Comparison of ENCODE assay signal across 32 cellular contexts in the genomic region with DNA sequence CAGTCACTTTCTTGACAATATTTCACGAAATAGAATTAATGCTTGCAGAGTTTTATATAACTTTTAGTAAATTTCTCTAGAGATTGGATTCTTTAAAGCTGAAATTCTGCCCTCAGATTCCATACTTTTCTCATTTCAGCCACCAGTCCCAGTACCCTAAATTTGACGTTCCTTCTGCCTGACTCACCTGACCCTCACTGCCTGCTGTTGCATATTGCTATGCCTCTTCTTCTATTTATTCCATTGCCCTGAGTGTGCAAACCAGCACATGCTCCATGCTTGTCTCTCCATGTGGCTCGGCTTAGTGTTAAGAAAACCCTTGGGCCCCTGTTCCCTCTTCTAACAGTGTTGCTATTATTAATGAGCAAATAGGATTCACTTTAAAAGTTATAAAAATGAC.
DNase-seq lines count a peak whose midpoint lies in the region; ATAC-seq, FAIRE-seq and TF ChIP-seq lines count a peak whose summit lies in the region.
"Had no signal": no experiment of that assay in that cellular context is flagged by ENCODE, and none has a peak within 500 bp of the region (broad histone marks: within the 10 kb centered on the region; RNA-seq: fewer than 3 reads in every experiment).

No MANE protein-coding gene starts in this region.

- no peak for TF ChIP-seq POLR2A in H54 (IDR thresholded peaks at IDR 0.05; ENCODE audit: low read depth, low read length)

- H3K4me3 Mint-ChIP-seq in CD8-positive, alpha-beta T cell: no peak overlapping the region
- H3K4me3 Mint-ChIP-seq: activated CD4-positive, alpha-beta memory T cell treated with anti-CD3 and anti-CD28 coated beads, Interleukin-2, amount 10 ng/mL, durations not matched to agents 7 days and 5 days; activated naive CD4-positive, alpha-beta T cell treated with anti-CD3 and anti-CD28 coated beads, Interleukin-2, amount 10 ng/mL, durations not matched to agents 7 days and 5 days; activated T-helper 1 cell treated with anti-CD3 and anti-CD28 coated beads, Interleukin-12 subunit alpha, Interleukin-12 subunit beta, Interleukin-2, Interleukin-4 antibody, amounts not matched to agents 30 ng/mL and 10 ng/mL and 1 ng/mL, durations not matched to agents 14 hours and 24 hours and 36 hours; brain; CD14-positive monocyte; mesothelial cell of epicardium had no signal

- CTCF ChIA-PET in CD8-positive, alpha-beta T cell (lab: Charles Lee): no interaction called here

- H2AFZ ChIP-seq in SU-DHL-6 (ENCODE audit: low read depth, low read length, severe bottlenecking): peak overlapping the region; percentile 62

- H3K27me3 ChIP-seq in SU-DHL-6 (ENCODE audit: low read length): no peaks in the 10 kb centered on the region
- H3K27me3 ChIP-seq in CD8-positive, alpha-beta T cell (ENCODE audit: insufficient read depth, low read length): no peaks in the 10 kb centered on the region
- H3K27me3 ChIP-seq: adrenal gland, dorsolateral prefrontal cortex, MG63, right atrium auricular region, tibial artery had no signal

- H3K9ac ChIP-seq in SU-DHL-6 (ENCODE audit: low read length): no peak overlapping the region

- intact Hi-C loops in CD8-positive, alpha-beta T cell (cut with DNase I, micrococcal nuclease): no loop called here

- DNase-seq in H54 (ENCODE audit: insufficient read length, low spot score) (peak; percentile 2), fibroblast of the aortic adventitia (ENCODE audit: low read depth) (peak; percentile 6), NCI-H2081 treated with DMSO at 0.1 percent for 48 hours (lab: John Stamatoyannopoulos, UW) (no peak), NCI-H1092 (lab: John Stamatoyannopoulos, UW) (no peak)
- DNase-seq in CD8-positive, alpha-beta T cell: no peak
- DNase-seq: activated CD4-positive, alpha-beta memory T cell treated with anti-CD3 and anti-CD28 coated beads, Interleukin-2, amount 10 ng/mL, durations not matched to agents 7 days and 5 days; activated CD8-positive, alpha-beta memory T cell treated with anti-CD3 and anti-CD28 coated beads, Interleukin-2, amount 50 U/mL, for 4 hours; activated naive CD4-positive, alpha-beta T cell treated with anti-CD3 and anti-CD28 coated beads, Interleukin-2, amount 10 ng/mL, durations not matched to agents 7 days and 5 days; adrenal gland; cerebellar nuclear complex; DMS79; dorsolateral prefrontal cortex; left ventricle myocardium superior; MG63; NCI-H1930; NCI-H524; posterior cingulate gyrus; Right ventricle myocardium superior; stimulated activated CD4-positive, alpha-beta T cell treated with anti-CD3 and anti-CD28 coated beads, Interleukin-12 subunit alpha, Interleukin-12 subunit beta, amount 100 ng/mL, for 4 hours; stimulated activated CD4-positive, alpha-beta T cell treated with anti-CD3 and anti-CD28 coated beads, Interleukin-4, amount 100 ng/mL, for 1 hour; T-helper 2 cell; tibial artery had no signal

- H3K36me3 Mint-ChIP-seq in CD8-positive, alpha-beta T cell: no peaks in the 10 kb centered on the region
- H3K36me3 Mint-ChIP-seq: activated naive CD4-positive, alpha-beta T cell treated with anti-CD3 and anti-CD28 coated beads, Interleukin-2, amount 10 ng/mL, durations not matched to agents 7 days and 5 days; brain; CD14-positive monocyte; mesothelial cell of epicardium had no signal

- POLR2A ChIA-PET in CD8-positive, alpha-beta T cell (lab: Charles Lee): no interaction called here

- no peaks in the 10 kb centered on the region for H3K9me2 ChIP-seq in SU-DHL-6 (replicated peaks; ENCODE audit: insufficient read depth, low read length)

- H3K4me2 ChIP-seq in SU-DHL-6 (ENCODE audit: low read depth, low read length, poor library complexity, severe bottlenecking): no peak overlapping the region

- H3K4me1 Mint-ChIP-seq in CD8-positive, alpha-beta T cell (ENCODE audit: low read depth): no peaks in the 10 kb centered on the region
- H3K4me1 Mint-ChIP-seq: activated CD4-positive, alpha-beta memory T cell treated with anti-CD3 and anti-CD28 coated beads, Interleukin-2, amount 10 ng/mL, durations not matched to agents 7 days and 5 days; activated naive CD4-positive, alpha-beta T cell treated with anti-CD3 and anti-CD28 coated beads, Interleukin-2, amount 10 ng/mL, durations not matched to agents 7 days and 5 days; brain; CD14-positive monocyte had no signal

- no peak overlapping the region for H3K27ac ChIP-seq in SU-DHL-6 (ENCODE audit: low read depth, low read length)
- H3K27ac ChIP-seq in CD8-positive, alpha-beta T cell (ENCODE audit: low read depth, low read length): no peak overlapping the region
- H3K27ac ChIP-seq: adrenal gland, dorsolateral prefrontal cortex, right atrium auricular region, tibial artery had no signal

- ATAC-seq in CD8-positive, alpha-beta T cell: no peak
- ATAC-seq in HG03457 (IDR thresholded peaks at IDR 0.05; ENCODE audit: unreplicated experiment): no peak
- ATAC-seq: activated CD4-positive, CD25-positive, alpha-beta regulatory T cell treated with anti-CD3 and anti-CD28 coated beads, Interleukin-2, amount 50 U/mL, for 24 hours; left ventricle myocardium superior had no signal

- H3K9me3 ChIP-seq in SU-DHL-6 (ENCODE audit: insufficient read depth, low read length): no peaks in the 10 kb centered on the region
- H3K9me3 ChIP-seq in CD8-positive, alpha-beta T cell (ENCODE audit: low read length): no peaks in the 10 kb centered on the region
- H3K9me3 ChIP-seq: adrenal gland, MG63, right atrium auricular region, tibial artery had no signal

- H3K4me3 ChIP-seq in SU-DHL-6 (ENCODE audit: insufficient read depth, low read length, poor library complexity, severe bottlenecking) (no peak overlapping the region), fibroblast of the aortic adventitia (ENCODE audit: low read depth, low read length) (no peak overlapping the region)
- no peak overlapping the region for H3K4me3 ChIP-seq in CD8-positive, alpha-beta T cell (ENCODE audit: low read depth, low read length)
- H3K4me3 ChIP-seq: adrenal gland, dorsolateral prefrontal cortex, MG63, right atrium auricular region, tibial artery had no signal

- no peak for FAIRE-seq in H54 (lab: Jason Lieb, UNC)
- FAIRE-seq: endometrium, islet of Langerhans had no signal

- H3K36me3 ChIP-seq in SU-DHL-6 (ENCODE audit: low read length): no peaks in the 10 kb centered on the region
- H3K36me3 ChIP-seq in CD8-positive, alpha-beta T cell (ENCODE audit: insufficient read depth, low read length): no peaks in the 10 kb centered on the region
- H3K36me3 ChIP-seq: adrenal gland, MG63, right atrium auricular region, tibial artery had no signal

- H3K27ac Mint-ChIP-seq in CD8-positive, alpha-beta T cell: no peak overlapping the region
- H3K27ac Mint-ChIP-seq: activated CD4-positive, alpha-beta memory T cell treated with anti-CD3 and anti-CD28 coated beads, Interleukin-2, amount 10 ng/mL, durations not matched to agents 7 days and 5 days; activated naive CD4-positive, alpha-beta T cell treated with anti-CD3 and anti-CD28 coated beads, Interleukin-2, amount 10 ng/mL, durations not matched to agents 7 days and 5 days; activated T-helper 1 cell treated with anti-CD3 and anti-CD28 coated beads, Interleukin-12 subunit alpha, Interleukin-12 subunit beta, Interleukin-2, Interleukin-4 antibody, amounts not matched to agents 30 ng/mL and 10 ng/mL and 1 ng/mL, durations not matched to agents 14 hours and 24 hours and 36 hours; brain; CD14-positive monocyte; mesothelial cell of epicardium had no signal

- TF ChIP-seq CTCF in SU-DHL-6 (IDR thresholded peaks at IDR 0.05; ENCODE audit: insufficient read depth, low read length, poor library complexity, severe bottlenecking) (no peak), fibroblast of the aortic adventitia (IDR thresholded peaks at IDR 0.05; ENCODE audit: insufficient read depth, low read length) (no peak)
- TF ChIP-seq CTCF in CD8-positive, alpha-beta T cell (IDR thresholded peaks at IDR 0.05): no peak

- no peaks in the 10 kb centered on the region for H3K79me2 ChIP-seq in SU-DHL-6 (ENCODE audit: insufficient read depth, low read length)

- no peaks in the 10 kb centered on the region for H3K27me3 Mint-ChIP-seq in CD8-positive, alpha-beta T cell (ENCODE audit: low read depth)
- H3K27me3 Mint-ChIP-seq: activated CD4-positive, alpha-beta memory T cell treated with anti-CD3 and anti-CD28 coated beads, Interleukin-2, amount 10 ng/mL, durations not matched to agents 7 days and 5 days; activated naive CD4-positive, alpha-beta T cell treated with anti-CD3 and anti-CD28 coated beads, Interleukin-2, amount 10 ng/mL, durations not matched to agents 7 days and 5 days; brain had no signal

- no peaks in the 10 kb centered on the region for H4K20me1 ChIP-seq in SU-DHL-6 (ENCODE audit: low read depth, low read length)

- H3K4me1 ChIP-seq in CD8-positive, alpha-beta T cell (ENCODE audit: insufficient read depth, low read length): no peaks in the 10 kb centered on the region
- H3K4me1 ChIP-seq: adrenal gland, right atrium auricular region, tibial artery had no signal

- H3K9me3 Mint-ChIP-seq in CD8-positive, alpha-beta T cell: peaks cover 5% of the 10 kb centered on the region
- H3K9me3 Mint-ChIP-seq: activated naive CD4-positive, alpha-beta T cell treated with anti-CD3 and anti-CD28 coated beads, Interleukin-2, amount 10 ng/mL, durations not matched to agents 7 days and 5 days; brain had no signal

- H3F3A ChIP-seq in SU-DHL-6 (ENCODE audit: insufficient read depth): no peaks in the 10 kb centered on the region

Comparison
In these comparisons a context has a peak if more than half of its experiments do, and no peak if none do; other contexts are left out.
1. DNase-seq: peak in H54 (single experiment) and fibroblast of the aortic adventitia (single experiment); none in CD8-positive, alpha-beta T cell (0 of 7), NCI-H2081 treated with DMSO at 0.1 percent for 48 hours (single experiment) and NCI-H1092 (single experiment).